Comparison of ENCODE assay signal across 8 cellular contexts in genomic region chr2:101474752-101475384, GRCh38. TPM values are rescaled to one million over a fixed set of nuclear protein-coding genes. Genes with fewer than 3 reads are reported as not detected.
DNase-seq lines count a peak whose midpoint lies in the region; ATAC-seq and TF ChIP-seq lines count a peak whose summit lies in the region.

Gene RFX8, minus strand, starts transcription at chr2:101475112. Its CDS starts 8,264 bp downstream, at chr2:101466848.

- peaks cover 50% of the 10 kb centered on the region for H3K4me1 Mint-ChIP-seq in endothelial cell (ENCODE audit: unreplicated experiment)
- H3K4me1 Mint-ChIP-seq in nephron = peaks cover 26% of the 10 kb centered on the region

- H3K9me3 Mint-ChIP-seq in endothelial cell (ENCODE audit: unreplicated experiment) (no peaks in the 10 kb centered on the region), nephron (no peaks in the 10 kb centered on the region)

- TF ChIP-seq CTCF in endothelial cell (IDR thresholded peaks at IDR 0.05; ENCODE audit: unreplicated experiment) (no peak), nephron (IDR thresholded peaks at IDR 0.05; ENCODE audit: unreplicated experiment in 3 of 3) (no peak)

- H3K27me3 Mint-ChIP-seq in endothelial cell (ENCODE audit: unreplicated experiment) = no peaks in the 10 kb centered on the region
- H3K27me3 Mint-ChIP-seq in nephron (ENCODE audit: low read depth) = peaks cover 41% of the 10 kb centered on the region

- peak within 1 kb of the TSS; percentile 51 for H3K4me3 Mint-ChIP-seq in endothelial cell (ENCODE audit: unreplicated experiment)
- peak within 1 kb of the TSS; percentile 75 to 84 (median 76) for H3K4me3 Mint-ChIP-seq in nephron

- H3K27ac Mint-ChIP-seq in endothelial cell (ENCODE audit: unreplicated experiment) = peak within 1 kb of the TSS; percentile 39
- peak within 1 kb of the TSS in 2 of 3 experiments; percentile 79 to 96 for H3K27ac Mint-ChIP-seq in nephron

- H3K36me3 Mint-ChIP-seq in endothelial cell (ENCODE audit: low read depth, unreplicated experiment) (no peaks in the 10 kb centered on the region), nephron (ENCODE audit: low read depth) (no peaks in the 10 kb centered on the region)

- DNase-seq in HT1080 (ENCODE audit: low read depth) (peak; percentile 90), endothelial cell (ENCODE audit: low spot score) (no peak), substantia nigra (lab: John Stamatoyannopoulos, UW) (no peak)
- peak; percentile 22 for DNase-seq in activated CD4-positive, alpha-beta T cell treated with anti-CD3 and anti-CD28 coated beads, Interleukin-2, amount 50 U/mL, for 1 hour

- ATAC-seq in GM18867 (IDR thresholded peaks at IDR 0.05; ENCODE audit: unreplicated experiment) = no peak
- no peak for ATAC-seq in HG02763 (IDR thresholded peaks at IDR 0.05; ENCODE audit: unreplicated experiment)
- no peak for ATAC-seq in HG03039 (IDR thresholded peaks at IDR 0.05; ENCODE audit: unreplicated experiment)

- H3K27ac ChIP-seq in substantia nigra (ENCODE audit: low read depth, low read length, poor library complexity, severe bottlenecking) = peak within 1 kb of the TSS; percentile 51

RNA-seq across cellular contexts. Expression of gene RFX8, which starts in this region (rescaled TPM):
- 8.1 and 10.6 TPM in 2 replicates for total RNA-seq in HT1080 (2014; rRNA removed; shearing (Covaris generic))
- polyA plus RNA-seq in HT1080 (2015; cell fraction: cytosol; rRNA removed) = 8.8 and 11.3 TPM in 2 replicates
- 65.7 and 89.6 TPM in 2 replicates for polyA plus RNA-seq in HT1080 (2015; cell fraction: nucleus; rRNA removed)
- total RNA-seq in endothelial cell (ENCODE audit: unreplicated experiment) = 5.0 TPM

Comparison
In these comparisons a context has a peak if more than half of its experiments do, and no peak if none do; other contexts are left out.
1. DNase-seq: peak in HT1080 (single experiment) and activated CD4-positive, alpha-beta T cell treated with anti-CD3 and anti-CD28 coated beads, Interleukin-2, amount 50 U/mL, for 1 hour (single experiment); none in endothelial cell (single experiment) and substantia nigra (0 of 49).